In genomic region chr16:58002411-58002790, GRCh38 we compare ENCODE assay signal across 1 cellular context.
TF ChIP-seq lines count a peak whose summit lies in the region.

No MANE protein-coding gene starts in this region.

TF ChIP-seq in K562, 482 proteins besides CTCF, POLR2A, EP300 and RAD21:
- TF ChIP-seq MIER1 (IDR thresholded peaks at IDR 0.05; ENCODE audit: low read depth) (no peak), E2F8 (IDR thresholded peaks at IDR 0.05; ENCODE audit: low read depth, partially characterized antibody) (no peak), NBN (IDR thresholded peaks at IDR 0.05; ENCODE audit: low read depth) (no peak), ASH1L (IDR thresholded peaks at IDR 0.05; ENCODE audit: borderline replicate concordance, low read depth, partially characterized antibody) (no peak), KDM5B (IDR thresholded peaks at IDR 0.05; ENCODE audit: insufficient replicate concordance, low read depth, low read length) (no peak), ZNF140 (CRISPR knock-in tag; IDR thresholded peaks at IDR 0.05) (no peak), RREB1 (CRISPR knock-in tag; IDR thresholded peaks at IDR 0.05) (no peak), TAF1 (IDR thresholded peaks at IDR 0.05; ENCODE audit: control insufficient read depth, extremely low read depth, insufficient read depth, low read length, severe bottlenecking) (no peak), MNT (conservative IDR thresholded peaks at IDR 0.05) (no peak), CREM (IDR thresholded peaks at IDR 0.05; ENCODE audit: low read depth) (no peak), PTBP1 (IDR thresholded peaks at IDR 0.05; ENCODE audit: low read depth, low read length) (no peak), ADNP (tag; IDR thresholded peaks at IDR 0.05) (no peak), RBM14 (IDR thresholded peaks at IDR 0.05; ENCODE audit: borderline replicate concordance, insufficient read depth, low read depth, low read length) (no peak), EGR1 (conservative IDR thresholded peaks at IDR 0.05) (no peak), ZNF174 (CRISPR knock-in tag; IDR thresholded peaks at IDR 0.05) (no peak), GATAD2B (IDR thresholded peaks at IDR 0.05; ENCODE audit: borderline replicate concordance) (no peak), KAT2B (IDR thresholded peaks at IDR 0.05; ENCODE audit: low read depth, low read length) (no peak), ELK3 (CRISPR knock-in tag; IDR thresholded peaks at IDR 0.05) (no peak)
- TF ChIP-seq, protein P1, sequence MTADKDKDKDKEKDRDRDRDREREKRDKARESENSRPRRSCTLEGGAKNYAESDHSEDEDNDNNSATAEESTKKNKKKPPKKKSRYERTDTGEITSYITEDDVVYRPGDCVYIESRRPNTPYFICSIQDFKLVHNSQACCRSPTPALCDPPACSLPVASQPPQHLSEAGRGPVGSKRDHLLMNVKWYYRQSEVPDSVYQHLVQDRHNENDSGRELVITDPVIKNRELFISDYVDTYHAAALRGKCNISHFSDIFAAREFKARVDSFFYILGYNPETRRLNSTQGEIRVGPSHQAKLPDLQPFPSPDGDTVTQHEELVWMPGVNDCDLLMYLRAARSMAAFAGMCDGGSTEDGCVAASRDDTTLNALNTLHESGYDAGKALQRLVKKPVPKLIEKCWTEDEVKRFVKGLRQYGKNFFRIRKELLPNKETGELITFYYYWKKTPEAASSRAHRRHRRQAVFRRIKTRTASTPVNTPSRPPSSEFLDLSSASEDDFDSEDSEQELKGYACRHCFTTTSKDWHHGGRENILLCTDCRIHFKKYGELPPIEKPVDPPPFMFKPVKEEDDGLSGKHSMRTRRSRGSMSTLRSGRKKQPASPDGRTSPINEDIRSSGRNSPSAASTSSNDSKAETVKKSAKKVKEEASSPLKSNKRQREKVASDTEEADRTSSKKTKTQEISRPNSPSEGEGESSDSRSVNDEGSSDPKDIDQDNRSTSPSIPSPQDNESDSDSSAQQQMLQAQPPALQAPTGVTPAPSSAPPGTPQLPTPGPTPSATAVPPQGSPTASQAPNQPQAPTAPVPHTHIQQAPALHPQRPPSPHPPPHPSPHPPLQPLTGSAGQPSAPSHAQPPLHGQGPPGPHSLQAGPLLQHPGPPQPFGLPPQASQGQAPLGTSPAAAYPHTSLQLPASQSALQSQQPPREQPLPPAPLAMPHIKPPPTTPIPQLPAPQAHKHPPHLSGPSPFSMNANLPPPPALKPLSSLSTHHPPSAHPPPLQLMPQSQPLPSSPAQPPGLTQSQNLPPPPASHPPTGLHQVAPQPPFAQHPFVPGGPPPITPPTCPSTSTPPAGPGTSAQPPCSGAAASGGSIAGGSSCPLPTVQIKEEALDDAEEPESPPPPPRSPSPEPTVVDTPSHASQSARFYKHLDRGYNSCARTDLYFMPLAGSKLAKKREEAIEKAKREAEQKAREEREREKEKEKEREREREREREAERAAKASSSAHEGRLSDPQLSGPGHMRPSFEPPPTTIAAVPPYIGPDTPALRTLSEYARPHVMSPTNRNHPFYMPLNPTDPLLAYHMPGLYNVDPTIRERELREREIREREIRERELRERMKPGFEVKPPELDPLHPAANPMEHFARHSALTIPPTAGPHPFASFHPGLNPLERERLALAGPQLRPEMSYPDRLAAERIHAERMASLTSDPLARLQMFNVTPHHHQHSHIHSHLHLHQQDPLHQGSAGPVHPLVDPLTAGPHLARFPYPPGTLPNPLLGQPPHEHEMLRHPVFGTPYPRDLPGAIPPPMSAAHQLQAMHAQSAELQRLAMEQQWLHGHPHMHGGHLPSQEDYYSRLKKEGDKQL (CRISPR knock-in tag; IDR thresholded peaks at IDR 0.05; ENCODE audit: borderline replicate concordance), result no peak
